In the genomic region with DNA sequence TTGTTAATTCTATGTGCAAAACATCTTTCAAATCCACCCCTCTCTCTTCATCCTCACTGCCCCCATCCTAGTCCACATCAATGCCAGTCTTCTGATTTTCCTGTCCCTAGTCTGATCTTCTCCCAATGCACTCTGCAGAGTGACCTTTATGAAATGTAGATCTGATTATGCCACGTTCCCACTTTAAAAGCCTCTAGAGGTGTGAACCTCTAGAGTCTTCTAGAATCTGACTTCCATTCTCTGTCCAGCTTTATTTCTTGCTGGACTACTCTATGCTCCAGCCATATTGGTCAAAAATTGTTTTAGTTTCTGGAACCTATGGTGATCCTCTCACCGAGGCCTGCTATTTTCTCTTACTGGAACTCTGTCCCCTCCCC, we compare ENCODE assay signal across 9 cellular contexts. TPM values are rescaled to one million over a fixed set of nuclear protein-coding genes. Genes with fewer than 3 reads are reported as not detected.
A peak's percentile ranks its signal among the peaks of the same experiment; 100 is the strongest.
DNase-seq lines count a peak whose midpoint lies in the region; ATAC-seq and TF ChIP-seq lines count a peak whose summit lies in the region.
"Had no signal": no experiment of that assay in that cellular context is flagged by ENCODE, and none has a peak within 500 bp of the region (broad histone marks: within the 10 kb centered on the region; RNA-seq: fewer than 3 reads in every experiment).

No MANE protein-coding gene starts in this region.

- ATAC-seq in GM18502 (IDR thresholded peaks at IDR 0.05; ENCODE audit: poor library complexity, unreplicated experiment): no peak

- POLR2A ChIA-PET in BJ (lab: Charles Lee): no interaction called here

- H3K9me3 Mint-ChIP-seq in nephron progenitor cell: no peaks in the 10 kb centered on the region

- H3K4me3 Mint-ChIP-seq in nephron progenitor cell: peak overlapping the region; percentile 99

- no peak overlapping the region for H3K27ac ChIP-seq in Karpas-422 (ENCODE audit: low read length)
- peak overlapping the region in 55 of 59 donors; percentile 4 to 94 (median 81) for H3K27ac ChIP-seq in dorsolateral prefrontal cortex

- H3K27me3 ChIP-seq in BJ (ENCODE audit: control insufficient read depth, insufficient read depth, low read length) (no peaks in the 10 kb centered on the region), Karpas-422 (ENCODE audit: low read length) (no peaks in the 10 kb centered on the region), dorsolateral prefrontal cortex (no peaks in the 10 kb centered on the region)

- no peaks in the 10 kb centered on the region for H4K20me1 ChIP-seq in Karpas-422 (ENCODE audit: insufficient read depth, low read depth, low read length)

- H3K4me3 ChIP-seq in BJ (ENCODE audit: low read depth, low read length): peak overlapping the region; percentile 59
- peak overlapping the region; percentile 65 for H3K4me3 ChIP-seq in Karpas-422 (ENCODE audit: low read length)
- peak overlapping the region; percentile 57 to 85 (median 74) for H3K4me3 ChIP-seq in dorsolateral prefrontal cortex

- H3K36me3 ChIP-seq in BJ (ENCODE audit: control insufficient read depth, insufficient read depth, low read length) (no peaks in the 10 kb centered on the region), Karpas-422 (ENCODE audit: insufficient read depth, low read length) (no peaks in the 10 kb centered on the region)

- no peaks in the 10 kb centered on the region for H3K36me3 Mint-ChIP-seq in nephron progenitor cell (ENCODE audit: low read depth)

- no peaks in the 10 kb centered on the region for H3K9me2 ChIP-seq in Karpas-422 (replicated peaks; ENCODE audit: insufficient read depth, low read length)

- peaks cover 30% of the 10 kb centered on the region for H3K4me1 Mint-ChIP-seq in nephron progenitor cell

- H3K27ac Mint-ChIP-seq in nephron progenitor cell: peak overlapping the region; percentile 99

- peak overlapping the region; percentile 62 for H3K9ac ChIP-seq in Karpas-422 (ENCODE audit: low read length)

- CTCF ChIA-PET in BJ (lab: Yijun Ruan, JAX): no interaction called here

- peak overlapping the region; percentile 68 for H3K4me2 ChIP-seq in Karpas-422 (ENCODE audit: low read depth, low read length, poor library complexity, severe bottlenecking)

- no peaks in the 10 kb centered on the region for H3K9me3 ChIP-seq in Karpas-422 (ENCODE audit: low read length)
- H3K9me3 ChIP-seq: mucosa of descending colon had no signal

- no peaks in the 10 kb centered on the region for H3K79me2 ChIP-seq in Karpas-422 (ENCODE audit: low read length)

- peaks cover 11% of the 10 kb centered on the region for H3K4me1 ChIP-seq in Karpas-422 (ENCODE audit: low read length)

- H2AFZ ChIP-seq in Karpas-422 (ENCODE audit: low read length): peak overlapping the region; percentile 71

- intact Hi-C loops in dorsolateral prefrontal cortex (cut with DNase I): no loop called here

- DNase-seq in BJ (ENCODE audit: low read depth) (no peak), Karpas-422 (no peak), dorsolateral prefrontal cortex (no peak), nephron progenitor cell (no peak), NCI-H82 treated with DMSO at 0.1 percent for 48 hours (lab: John Stamatoyannopoulos, UW; ENCODE audit: unreplicated experiment) (no peak), HT-29 (ENCODE audit: low spot score) (no peak)
- no peak for DNase-seq in activated effector memory CD4-positive, alpha-beta T cell treated with anti-CD3 and anti-CD28 coated beads, Interleukin-2, amount 50 U/mL, for 16 hours

- TF ChIP-seq CTCF in BJ (IDR thresholded peaks at IDR 0.05; ENCODE audit: insufficient read depth, low read depth, low read length) (no peak), dorsolateral prefrontal cortex (IDR thresholded peaks at IDR 0.05 in 54 of 56, conservative IDR thresholded peaks at IDR 0.05 in 2 of 56; ENCODE audit: low read depth in 1 of 56, partially characterized antibody in 56 of 56) (no peak), nephron progenitor cell (IDR thresholded peaks at IDR 0.05) (no peak)

- H3K27me3 Mint-ChIP-seq in nephron progenitor cell (ENCODE audit: low read depth, poor library complexity): no peaks in the 10 kb centered on the region

RNA-seq across cellular contexts. Expression of gene ZNF648, which starts 32.5 kb away (rescaled TPM):
- not detected in 2 replicates for polyA plus RNA-seq in BJ (2011; rRNA removed)
- polyA minus RNA-seq in BJ (2011; rRNA and poly(A)+ RNA removed): not detected in 2 replicates
- not detected in 2 replicates for total RNA-seq in Karpas-422 (2014; rRNA removed; shearing (Covaris generic); ENCODE audit: low replicate concordance)
- total RNA-seq in dorsolateral prefrontal cortex: under 1 TPM in 117 of 120 experiments, not detected in 3; 0.11 to 0.98 (median 0.41) TPM
- not detected in 2 replicates for total RNA-seq in HT-29 (2014; rRNA removed; shearing (Covaris generic))
